14 cellular contexts compared by ENCODE assay signal in genomic region chr1:64000021-64000420, GRCh38.
DNase-seq lines count a peak whose midpoint lies in the region; ATAC-seq, FAIRE-seq and TF ChIP-seq lines count a peak whose summit lies in the region.
"Had no signal": no experiment of that assay in that cellular context is flagged by ENCODE, and none has a peak within 500 bp of the region (broad histone marks: within the 10 kb centered on the region; RNA-seq: fewer than 3 reads in every experiment).

No MANE protein-coding gene starts in this region.

- 0 out of 2 replicates have a peak, but pooled peaks cover 4% of the 10 kb centered on the region for H3K36me3 Mint-ChIP-seq in HFFc6 (ENCODE audit: low read depth)
- no peaks in the 10 kb centered on the region for H3K36me3 Mint-ChIP-seq in Calu3 (ENCODE audit: insufficient read depth, unreplicated experiment)

- H3K27me3 Mint-ChIP-seq in HFFc6 (ENCODE audit: insufficient read depth) (no peaks in the 10 kb centered on the region; the same call in none of the 2 replicates), Calu3 (ENCODE audit: unreplicated experiment) (no peaks in the 10 kb centered on the region)

- no peaks in the 10 kb centered on the region for H3K36me3 ChIP-seq in SJSA1
- H3K36me3 ChIP-seq: lower lobe of right lung, neural progenitor cell had no signal

- H3K4me2 ChIP-seq in A549 = peak overlapping the region; percentile 15; the same call in 1 of the 3 replicates
- H3K4me2 ChIP-seq: neural progenitor cell had no signal

- H3K4me1 Mint-ChIP-seq in HFFc6 (ENCODE audit: low read depth) (peaks cover 24% of the 10 kb centered on the region), Calu3 (ENCODE audit: low read depth, unreplicated experiment) (peaks cover 21% of the 10 kb centered on the region)

- WGBS in A549 (ENCODE audit: missing lambda C conversion rate) = 64% methylated on average over 3 of the region's 3 CpGs

- H3K9me3 Mint-ChIP-seq in HFFc6 (no peaks in the 10 kb centered on the region), Calu3 (ENCODE audit: low read depth, unreplicated experiment) (peaks cover 3% of the 10 kb centered on the region)

- H3K4me3 Mint-ChIP-seq in HFFc6 (no peak overlapping the region; the same call in 1 of the 2 replicates), Calu3 (ENCODE audit: low read depth, unreplicated experiment) (no peak overlapping the region)
- H3K4me3 Mint-ChIP-seq: neural progenitor cell had no signal

- ATAC-seq in A549 (no peak), GM18909 (IDR thresholded peaks at IDR 0.05; ENCODE audit: poor library complexity, unreplicated experiment) (no peak)
- ATAC-seq: lower lobe of right lung had no signal

- H3K27me3 ChIP-seq in SJSA1 (replicated peaks) = no peaks in the 10 kb centered on the region
- H3K27me3 ChIP-seq: neural progenitor cell had no signal

- no peak for FAIRE-seq in A549 (lab: Jason Lieb, UNC)

- TF ChIP-seq CTCF in A549 (IDR thresholded peaks at IDR 0.05) (no peak), HFFc6 (IDR thresholded peaks at IDR 0.05) (no peak), Calu3 (IDR thresholded peaks at IDR 0.05; ENCODE audit: unreplicated experiment) (no peak)

- H3K9me3 ChIP-seq in A549 (no peaks in the 10 kb centered on the region), SJSA1 (replicated peaks) (no peaks in the 10 kb centered on the region)
- H3K9me3 ChIP-seq: lower lobe of right lung had no signal

- POLR2A ChIA-PET in A549 (lab: Yijun Ruan, JAX) = no interaction called here

- no peak for TF ChIP-seq RAD21 in A549 (conservative IDR thresholded peaks at IDR 0.05 in 1 of 2, IDR thresholded peaks at IDR 0.05 in 1 of 2)

- intact Hi-C loops in Calu3 (cut with micrococcal nuclease; ENCODE audit: unreplicated experiment) = no loop called here

- H3K27ac Mint-ChIP-seq in HFFc6 = no peak overlapping the region
- no peak overlapping the region for H3K27ac Mint-ChIP-seq in Calu3 (ENCODE audit: unreplicated experiment)
- H3K27ac Mint-ChIP-seq: neural progenitor cell had no signal

- no peak for TF ChIP-seq EP300 in A549 (IDR thresholded peaks at IDR 0.05)

- no TSS peak for BruUV-seq in Calu3 (replicated peaks; lab: Mats Ljungman, UMichigan)

- H3K27ac ChIP-seq in A549 = 0 out of 6 replicates have a peak overlapping the region, but pooled peaks of 1 of the 2 experiments have one; percentile 15
- H3K27ac ChIP-seq in SJSA1 = 0 out of 2 replicates have a peak overlapping the region, but pooled peaks have one; percentile 6
- H3K27ac ChIP-seq: lower lobe of right lung, neural progenitor cell had no signal

- H3K4me3 ChIP-seq in A549 (no peak overlapping the region), SJSA1 (no peak overlapping the region)
- H3K4me3 ChIP-seq: lower lobe of right lung, neural progenitor cell had no signal

- CTCF ChIA-PET in A549 (lab: Yijun Ruan, JAX) (no interaction called here), Calu3 (lab: Charles Lee) (interaction anchor here (0.6 kb wide), 1 partner anchor 14 kb away, joined by 4 read pairs; no protein-coding TSS in a partner anchor)

- TF ChIP-seq POLR2A in A549 (IDR thresholded peaks at IDR 0.05; ENCODE audit: low read length) = no peak

- DNase-seq in A549 (ENCODE audit: low read depth in 1 of 2, low spot score in 1 of 2) (peak in 1 of 2 experiments; percentile 15), HFFc6 (peak; percentile 65), SJSA1 (ENCODE audit: low read depth in 1 of 2, low spot score in 2 of 2) (peak in 1 of 2 experiments; percentile 43), foreskin melanocyte (peak; percentile 83), Calu3 (no peak), activated gamma-delta T cell (lab: John Stamatoyannopoulos, UW) (no peak)
- no peak for DNase-seq in stimulated activated naive CD4-positive, alpha-beta T cell treated with Interleukin-2 at 50 U/mL for 16 hours (lab: John Stamatoyannopoulos, UW)
- DNase-seq: activated CD4-positive, alpha-beta T cell treated with anti-CD3 and anti-CD28 coated beads, Interleukin-2, amount 50 U/mL, for 48 hours; lower lobe of right lung; NCI-H510A; stimulated activated CD4-positive, alpha-beta T cell treated with anti-CD3 and anti-CD28 coated beads, Interleukin-12 subunit alpha, Interleukin-12 subunit beta, amount 100 ng/mL, for 4 hours; T-helper 9 cell had no signal

- H3K4me1 ChIP-seq in A549 = peaks cover 13% of the 10 kb centered on the region; the same call in 1 of the 3 replicates
- peaks cover 24% of the 10 kb centered on the region for H3K4me1 ChIP-seq in SJSA1 (replicated peaks)
- H3K4me1 ChIP-seq: lower lobe of right lung had no signal

TF ChIP-seq in A549, 52 proteins besides CTCF, POLR2A, EP300 and RAD21:
- TF ChIP-seq BHLHE40 (IDR thresholded peaks at IDR 0.05; ENCODE audit: low read depth, low read length) (no peak), NFE2L2 (conservative IDR thresholded peaks at IDR 0.05; ENCODE audit: low read length) (no peak), EHF (CRISPR knock-in tag; IDR thresholded peaks at IDR 0.05) (no peak), POLR2AphosphoS2 (conservative IDR thresholded peaks at IDR 0.05; ENCODE audit: low read length) (no peak), MAFK (IDR thresholded peaks at IDR 0.05; ENCODE audit: partially characterized antibody) (no peak), HEYL (CRISPR knock-in tag; IDR thresholded peaks at IDR 0.05) (no peak), NPAS2 (CRISPR knock-in tag; IDR thresholded peaks at IDR 0.05; ENCODE audit: borderline replicate concordance) (no peak), HOXA7 (CRISPR knock-in tag; IDR thresholded peaks at IDR 0.05) (no peak), RFX5 (IDR thresholded peaks at IDR 0.05) (no peak), HOXB13 (CRISPR knock-in tag; IDR thresholded peaks at IDR 0.05; ENCODE audit: low read depth) (no peak), RARB (CRISPR knock-in tag; IDR thresholded peaks at IDR 0.05) (no peak), HES2 (IDR thresholded peaks at IDR 0.05) (no peak), RNF2 (IDR thresholded peaks at IDR 0.05; ENCODE audit: borderline replicate concordance, low read depth) (no peak), GATA3 (IDR thresholded peaks at IDR 0.05; ENCODE audit: borderline replicate concordance) (no peak), REST (IDR thresholded peaks at IDR 0.05) (no peak), USF2 (IDR thresholded peaks at IDR 0.05) (no peak)

Comparison
In these comparisons a context has a peak if more than half of its experiments do, and no peak if none do; other contexts are left out.
1. DNase-seq: peak in HFFc6 (single experiment) and foreskin melanocyte (single experiment); none in Calu3 (single experiment), stimulated activated naive CD4-positive, alpha-beta T cell treated with Interleukin-2 at 50 U/mL for 16 hours (single experiment) and activated gamma-delta T cell (single experiment).